Comparison of ENCODE assay signal across 8 cellular contexts in the genomic region with DNA sequence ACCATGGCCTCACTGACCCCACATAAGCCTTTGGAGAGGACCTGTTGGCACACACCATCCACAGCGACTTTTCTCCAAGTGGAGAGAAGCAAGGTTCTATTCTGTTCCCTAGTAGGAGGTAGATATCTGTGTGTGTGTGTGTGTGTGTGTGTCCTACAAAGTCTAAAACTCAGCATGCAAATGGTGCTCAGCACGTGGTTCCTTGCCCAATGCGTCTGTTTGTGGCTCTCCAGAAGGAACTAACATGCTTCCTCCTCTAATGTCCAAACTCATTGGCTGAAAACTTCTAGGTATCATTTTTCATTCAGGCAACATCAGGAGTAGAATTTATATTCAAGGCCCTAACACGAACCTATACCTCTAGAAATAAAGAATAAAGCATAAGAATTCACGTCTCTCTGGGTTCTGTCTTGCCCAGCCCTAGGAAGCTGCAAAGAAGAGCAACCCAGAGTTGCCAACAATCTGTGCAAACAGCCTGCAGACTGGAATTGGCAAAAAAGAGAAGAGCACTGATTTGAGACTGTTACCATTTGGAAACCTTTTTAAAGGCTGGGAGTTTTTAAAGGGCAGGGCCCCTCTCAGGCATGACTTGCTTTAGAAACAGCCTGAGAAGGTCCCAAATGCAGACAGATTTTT. TPM values are rescaled to one million over a fixed set of nuclear protein-coding genes. Genes with fewer than 3 reads are reported as not detected.
DNase-seq lines count a peak whose midpoint lies in the region; ATAC-seq and TF ChIP-seq lines count a peak whose summit lies in the region.

No MANE protein-coding gene starts in this region.

- H3K36me3 Mint-ChIP-seq in activated naive CD4-positive, alpha-beta T cell treated with anti-CD3 and anti-CD28 coated beads, Interleukin-2, amount 50 U/mL, for 24 hours: peaks cover 5% of the 10 kb centered on the region
- H3K36me3 Mint-ChIP-seq in activated CD4-positive, alpha-beta memory T cell treated with anti-CD3 and anti-CD28 coated beads for 36 hours: peaks cover 44% of the 10 kb centered on the region

- POLR2A ChIA-PET in activated CD4-positive, alpha-beta memory T cell treated with anti-CD3 and anti-CD28 coated beads for 36 hours (lab: Charles Lee): no interaction called here

- WGBS in suprapubic skin: 48% methylated on average over 5 of the region's 5 CpGs

- no peaks in the 10 kb centered on the region for H3K27me3 Mint-ChIP-seq in activated naive CD4-positive, alpha-beta T cell treated with anti-CD3 and anti-CD28 coated beads, Interleukin-2, amount 50 U/mL, for 24 hours
- H3K27me3 Mint-ChIP-seq in activated CD4-positive, alpha-beta memory T cell treated with anti-CD3 and anti-CD28 coated beads for 36 hours: no peaks in the 10 kb centered on the region

- H3K4me1 Mint-ChIP-seq in activated naive CD4-positive, alpha-beta T cell treated with anti-CD3 and anti-CD28 coated beads, Interleukin-2, amount 50 U/mL, for 24 hours: peaks cover 36% of the 10 kb centered on the region
- peaks cover 51% of the 10 kb centered on the region for H3K4me1 Mint-ChIP-seq in activated CD4-positive, alpha-beta memory T cell treated with anti-CD3 and anti-CD28 coated beads for 36 hours (ENCODE audit: low read depth)

- H3K4me3 ChIP-seq in suprapubic skin (no peak overlapping the region), WERI-Rb-1 (ENCODE audit: low read depth, low read length) (no peak overlapping the region)

- no peaks in the 10 kb centered on the region for H3K9me3 ChIP-seq in suprapubic skin
- no peaks in the 10 kb centered on the region for H3K9me3 ChIP-seq in WERI-Rb-1 (ENCODE audit: severe bottlenecking)

- no peak overlapping the region for H3K4me3 Mint-ChIP-seq in activated naive CD4-positive, alpha-beta T cell treated with anti-CD3 and anti-CD28 coated beads, Interleukin-2, amount 50 U/mL, for 24 hours
- no peak overlapping the region for H3K4me3 Mint-ChIP-seq in activated CD4-positive, alpha-beta memory T cell treated with anti-CD3 and anti-CD28 coated beads for 36 hours

- no peaks in the 10 kb centered on the region for H3K27me3 ChIP-seq in layer of hippocampus (ENCODE audit: control insufficient read depth, insufficient read depth, low read length)
- H3K27me3 ChIP-seq in suprapubic skin: no peaks in the 10 kb centered on the region
- no peaks in the 10 kb centered on the region for H3K27me3 ChIP-seq in WERI-Rb-1 (ENCODE audit: insufficient read depth, low read depth, severe bottlenecking)

- H3K27ac Mint-ChIP-seq in activated naive CD4-positive, alpha-beta T cell treated with anti-CD3 and anti-CD28 coated beads, Interleukin-2, amount 50 U/mL, for 24 hours: peak overlapping the region; percentile 89
- peak overlapping the region; percentile 24 for H3K27ac Mint-ChIP-seq in activated CD4-positive, alpha-beta memory T cell treated with anti-CD3 and anti-CD28 coated beads for 36 hours

- H3K27ac ChIP-seq in layer of hippocampus (ENCODE audit: low read depth, low read length) (peak overlapping the region; percentile 24), suprapubic skin (peak overlapping the region; percentile 28), WERI-Rb-1 (no peak overlapping the region)

- CTCF ChIA-PET in activated CD4-positive, alpha-beta memory T cell treated with anti-CD3 and anti-CD28 coated beads for 36 hours (lab: Charles Lee): interaction anchor here (1.4 to 6.9 kb wide), 4 partner anchors 14 to 72 kb away, joined by 3 to 36 read pairs (median 8); partner anchors contain the start of gene MAP3K14

- H3K4me1 ChIP-seq in suprapubic skin: peaks cover 82% of the 10 kb centered on the region

- TF ChIP-seq CTCF in suprapubic skin (IDR thresholded peaks at IDR 0.05) (no peak), WERI-Rb-1 (IDR thresholded peaks at IDR 0.05; ENCODE audit: low read depth, low read length) (no peak)

- no peak for ATAC-seq in GM21576 (IDR thresholded peaks at IDR 0.05; ENCODE audit: unreplicated experiment)

- no peak for TF ChIP-seq EP300 in suprapubic skin (IDR thresholded peaks at IDR 0.05)

- intact Hi-C loops in activated CD4-positive, alpha-beta memory T cell treated with anti-CD3 and anti-CD28 coated beads for 36 hours (cut with micrococcal nuclease): no loop called here

- DNase-seq in activated naive CD4-positive, alpha-beta T cell (lab: John Stamatoyannopoulos, UW): no peak
- no peak for DNase-seq in activated CD4-positive, alpha-beta memory T cell treated with anti-CD3 and anti-CD28 coated beads for 36 hours
- DNase-seq in suprapubic skin (ENCODE audit: low spot score in 2 of 2) (no peak), WERI-Rb-1 (no peak), NCI-H2029 (lab: John Stamatoyannopoulos, UW) (no peak)

- peaks cover 31% of the 10 kb centered on the region for H3K36me3 ChIP-seq in suprapubic skin
- H3K36me3 ChIP-seq in WERI-Rb-1: peaks cover 48% of the 10 kb centered on the region

- no peaks in the 10 kb centered on the region for H3K9me3 Mint-ChIP-seq in activated naive CD4-positive, alpha-beta T cell treated with anti-CD3 and anti-CD28 coated beads, Interleukin-2, amount 50 U/mL, for 24 hours
- no peaks in the 10 kb centered on the region for H3K9me3 Mint-ChIP-seq in activated CD4-positive, alpha-beta memory T cell treated with anti-CD3 and anti-CD28 coated beads for 36 hours

- TF ChIP-seq POLR2A in suprapubic skin (IDR thresholded peaks at IDR 0.05): no peak

RNA-seq across cellular contexts. Expression of gene MAP3K14, which starts 25.5 kb away (rescaled TPM):
- 10 to 100 TPM; 62.9 to 65.0 TPM for total RNA-seq in activated CD4-positive, alpha-beta memory T cell treated with anti-CD3 and anti-CD28 coated beads for 36 hours
- 10 to 100 TPM in 3 of 4 donors, 1 to 10 TPM in 1; 9.6 to 14.4 (median 11.9) TPM for total RNA-seq in suprapubic skin

RNA-seq across cellular contexts. Expression of gene SPATA32, which starts 29.4 kb away (rescaled TPM):
- under 1 TPM in 1 of 2 experiments, not detected in 1; 0.12 TPM for total RNA-seq in activated CD4-positive, alpha-beta memory T cell treated with anti-CD3 and anti-CD28 coated beads for 36 hours
- not detected for total RNA-seq in suprapubic skin

Comparison
In these comparisons a context has a peak if more than half of its experiments do, and no peak if none do; other contexts are left out.
1. RNA of gene MAP3K14, which starts 25.5 kb away (total RNA-seq): 62.9 to 65.0 TPM in activated CD4-positive, alpha-beta memory T cell treated with anti-CD3 and anti-CD28 coated beads for 36 hours; 9.6 to 14.4 TPM in suprapubic skin; every median in the first group is over 4 times any median in the second.